In the genomic region with DNA sequence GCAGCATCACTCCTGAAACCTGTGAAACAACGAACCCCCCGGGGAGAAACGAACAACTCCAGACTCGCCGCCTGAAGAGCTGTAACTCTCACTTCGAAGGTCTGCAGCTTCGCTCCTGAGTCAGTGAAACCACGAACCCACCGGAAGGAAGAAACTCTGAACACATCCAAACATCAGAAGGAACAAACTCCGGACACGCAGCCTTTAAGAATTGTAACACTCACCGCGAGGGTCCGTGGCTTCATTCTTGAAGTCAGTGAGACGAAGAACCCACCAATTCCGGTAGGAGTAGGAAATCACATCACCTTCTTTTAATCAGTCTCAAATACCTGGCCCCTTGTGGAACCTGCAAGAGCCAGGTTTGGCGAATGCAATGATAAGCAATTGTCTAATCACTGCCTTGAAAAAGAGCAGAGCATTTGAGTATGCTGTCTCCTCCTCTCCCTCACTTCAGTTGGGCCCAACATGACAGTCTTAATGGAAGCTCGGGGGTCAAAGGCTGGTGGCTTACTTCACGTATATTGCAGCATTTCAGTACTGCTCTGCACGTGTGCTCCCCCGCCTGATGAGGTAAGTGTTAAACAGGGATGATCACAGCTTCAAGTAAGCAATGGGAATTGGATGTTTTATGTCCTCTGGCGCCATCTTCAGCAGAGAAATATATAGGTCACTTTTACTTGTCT, we compare ENCODE assay signal across 1 cellular context.
TF ChIP-seq lines count a peak whose summit lies in the region.

No MANE protein-coding gene starts in this region.

TF ChIP-seq in K562, 482 proteins besides CTCF, POLR2A, EP300 and RAD21 (continued from another document):
- TF ChIP-seq, protein P1, sequence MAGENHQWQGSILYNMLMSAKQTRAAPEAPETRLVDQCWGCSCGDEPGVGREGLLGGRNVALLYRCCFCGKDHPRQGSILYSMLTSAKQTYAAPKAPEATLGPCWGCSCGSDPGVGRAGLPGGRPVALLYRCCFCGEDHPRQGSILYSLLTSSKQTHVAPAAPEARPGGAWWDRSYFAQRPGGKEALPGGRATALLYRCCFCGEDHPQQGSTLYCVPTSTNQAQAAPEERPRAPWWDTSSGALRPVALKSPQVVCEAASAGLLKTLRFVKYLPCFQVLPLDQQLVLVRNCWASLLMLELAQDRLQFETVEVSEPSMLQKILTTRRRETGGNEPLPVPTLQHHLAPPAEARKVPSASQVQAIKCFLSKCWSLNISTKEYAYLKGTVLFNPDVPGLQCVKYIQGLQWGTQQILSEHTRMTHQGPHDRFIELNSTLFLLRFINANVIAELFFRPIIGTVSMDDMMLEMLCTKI (IDR thresholded peaks at IDR 0.05; ENCODE audit: partially characterized antibody): no peak
- TF ChIP-seq NR2C2 (CRISPR knock-in tag; IDR thresholded peaks at IDR 0.05) (peak; percentile 49; the same call in 1 of the 2 replicates), NR2C2 (tag; IDR thresholded peaks at IDR 0.05) (peak; percentile 53), TEAD4 (IDR thresholded peaks at IDR 0.05; ENCODE audit: low read length) (peak; percentile 39), TEAD4 (CRISPR knock-in tag; IDR thresholded peaks at IDR 0.05; ENCODE audit: borderline replicate concordance) (no peak), NR2C1 (IDR thresholded peaks at IDR 0.05) (peak; percentile 39; the same call in 1 of the 2 replicates), NR2C1 (tag; IDR thresholded peaks at IDR 0.05) (no peak), CREM (IDR thresholded peaks at IDR 0.05; ENCODE audit: low read depth) (peak; percentile 65), STAG1 (CRISPR knock-in tag; IDR thresholded peaks at IDR 0.05; ENCODE audit: borderline replicate concordance) (peak; percentile 53; the same call in 1 of the 2 replicates), ATF7 (IDR thresholded peaks at IDR 0.05) (peak; percentile 97), POLR2AphosphoS2 (IDR thresholded peaks at IDR 0.05; ENCODE audit: low read length) (no peak), SMC3 (conservative IDR thresholded peaks at IDR 0.05; ENCODE audit: insufficient read depth, low read depth, low read length) (peak; percentile 67), NFIX (CRISPR knock-in tag; IDR thresholded peaks at IDR 0.05; ENCODE audit: low read depth) (no peak), CXXC5 (CRISPR knock-in tag; IDR thresholded peaks at IDR 0.05) (peak; percentile 53; the same call in 1 of the 2 replicates), NFE2 (IDR thresholded peaks at IDR 0.05; ENCODE audit: low read depth) (0 out of 2 replicates have a peak, but pooled peaks have one; percentile 11), SOX6 (IDR thresholded peaks at IDR 0.05) (peak; percentile 38; the same call in 1 of the 2 replicates), CC2D1A (IDR thresholded peaks at IDR 0.05) (peak; percentile 66), KLF16 (IDR thresholded peaks at IDR 0.05) (peak; percentile 48; the same call in 1 of the 2 replicates), MTA3 (IDR thresholded peaks at IDR 0.05; ENCODE audit: borderline replicate concordance) (0 out of 2 replicates have a peak, but pooled peaks have one; percentile 26), ZNF324 (CRISPR knock-in tag; IDR thresholded peaks at IDR 0.05) (peak; percentile 9; the same call in 1 of the 2 replicates), RB1 (IDR thresholded peaks at IDR 0.05; ENCODE audit: low read depth) (peak; percentile 31; the same call in 1 of the 2 replicates), EGR1 (conservative IDR thresholded peaks at IDR 0.05) (peak; percentile 53)
- TF ChIP-seq, protein P2, sequence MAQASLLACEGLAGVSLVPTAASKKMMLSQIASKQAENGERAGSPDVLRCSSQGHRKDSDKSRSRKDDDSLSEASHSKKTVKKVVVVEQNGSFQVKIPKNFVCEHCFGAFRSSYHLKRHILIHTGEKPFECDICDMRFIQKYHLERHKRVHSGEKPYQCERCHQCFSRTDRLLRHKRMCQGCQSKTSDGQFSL (CRISPR knock-in tag; IDR thresholded peaks at IDR 0.05): 0 out of 2 replicates have a peak, but pooled peaks have one; percentile 36
- TF ChIP-seq, protein P2 (tag; IDR thresholded peaks at IDR 0.05): no peak
- TF ChIP-seq, protein P3, sequence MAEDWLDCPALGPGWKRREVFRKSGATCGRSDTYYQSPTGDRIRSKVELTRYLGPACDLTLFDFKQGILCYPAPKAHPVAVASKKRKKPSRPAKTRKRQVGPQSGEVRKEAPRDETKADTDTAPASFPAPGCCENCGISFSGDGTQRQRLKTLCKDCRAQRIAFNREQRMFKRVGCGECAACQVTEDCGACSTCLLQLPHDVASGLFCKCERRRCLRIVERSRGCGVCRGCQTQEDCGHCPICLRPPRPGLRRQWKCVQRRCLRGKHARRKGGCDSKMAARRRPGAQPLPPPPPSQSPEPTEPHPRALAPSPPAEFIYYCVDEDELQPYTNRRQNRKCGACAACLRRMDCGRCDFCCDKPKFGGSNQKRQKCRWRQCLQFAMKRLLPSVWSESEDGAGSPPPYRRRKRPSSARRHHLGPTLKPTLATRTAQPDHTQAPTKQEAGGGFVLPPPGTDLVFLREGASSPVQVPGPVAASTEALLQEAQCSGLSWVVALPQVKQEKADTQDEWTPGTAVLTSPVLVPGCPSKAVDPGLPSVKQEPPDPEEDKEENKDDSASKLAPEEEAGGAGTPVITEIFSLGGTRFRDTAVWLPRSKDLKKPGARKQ (CRISPR knock-in tag; IDR thresholded peaks at IDR 0.05): no peak
- TF ChIP-seq, protein P4, sequence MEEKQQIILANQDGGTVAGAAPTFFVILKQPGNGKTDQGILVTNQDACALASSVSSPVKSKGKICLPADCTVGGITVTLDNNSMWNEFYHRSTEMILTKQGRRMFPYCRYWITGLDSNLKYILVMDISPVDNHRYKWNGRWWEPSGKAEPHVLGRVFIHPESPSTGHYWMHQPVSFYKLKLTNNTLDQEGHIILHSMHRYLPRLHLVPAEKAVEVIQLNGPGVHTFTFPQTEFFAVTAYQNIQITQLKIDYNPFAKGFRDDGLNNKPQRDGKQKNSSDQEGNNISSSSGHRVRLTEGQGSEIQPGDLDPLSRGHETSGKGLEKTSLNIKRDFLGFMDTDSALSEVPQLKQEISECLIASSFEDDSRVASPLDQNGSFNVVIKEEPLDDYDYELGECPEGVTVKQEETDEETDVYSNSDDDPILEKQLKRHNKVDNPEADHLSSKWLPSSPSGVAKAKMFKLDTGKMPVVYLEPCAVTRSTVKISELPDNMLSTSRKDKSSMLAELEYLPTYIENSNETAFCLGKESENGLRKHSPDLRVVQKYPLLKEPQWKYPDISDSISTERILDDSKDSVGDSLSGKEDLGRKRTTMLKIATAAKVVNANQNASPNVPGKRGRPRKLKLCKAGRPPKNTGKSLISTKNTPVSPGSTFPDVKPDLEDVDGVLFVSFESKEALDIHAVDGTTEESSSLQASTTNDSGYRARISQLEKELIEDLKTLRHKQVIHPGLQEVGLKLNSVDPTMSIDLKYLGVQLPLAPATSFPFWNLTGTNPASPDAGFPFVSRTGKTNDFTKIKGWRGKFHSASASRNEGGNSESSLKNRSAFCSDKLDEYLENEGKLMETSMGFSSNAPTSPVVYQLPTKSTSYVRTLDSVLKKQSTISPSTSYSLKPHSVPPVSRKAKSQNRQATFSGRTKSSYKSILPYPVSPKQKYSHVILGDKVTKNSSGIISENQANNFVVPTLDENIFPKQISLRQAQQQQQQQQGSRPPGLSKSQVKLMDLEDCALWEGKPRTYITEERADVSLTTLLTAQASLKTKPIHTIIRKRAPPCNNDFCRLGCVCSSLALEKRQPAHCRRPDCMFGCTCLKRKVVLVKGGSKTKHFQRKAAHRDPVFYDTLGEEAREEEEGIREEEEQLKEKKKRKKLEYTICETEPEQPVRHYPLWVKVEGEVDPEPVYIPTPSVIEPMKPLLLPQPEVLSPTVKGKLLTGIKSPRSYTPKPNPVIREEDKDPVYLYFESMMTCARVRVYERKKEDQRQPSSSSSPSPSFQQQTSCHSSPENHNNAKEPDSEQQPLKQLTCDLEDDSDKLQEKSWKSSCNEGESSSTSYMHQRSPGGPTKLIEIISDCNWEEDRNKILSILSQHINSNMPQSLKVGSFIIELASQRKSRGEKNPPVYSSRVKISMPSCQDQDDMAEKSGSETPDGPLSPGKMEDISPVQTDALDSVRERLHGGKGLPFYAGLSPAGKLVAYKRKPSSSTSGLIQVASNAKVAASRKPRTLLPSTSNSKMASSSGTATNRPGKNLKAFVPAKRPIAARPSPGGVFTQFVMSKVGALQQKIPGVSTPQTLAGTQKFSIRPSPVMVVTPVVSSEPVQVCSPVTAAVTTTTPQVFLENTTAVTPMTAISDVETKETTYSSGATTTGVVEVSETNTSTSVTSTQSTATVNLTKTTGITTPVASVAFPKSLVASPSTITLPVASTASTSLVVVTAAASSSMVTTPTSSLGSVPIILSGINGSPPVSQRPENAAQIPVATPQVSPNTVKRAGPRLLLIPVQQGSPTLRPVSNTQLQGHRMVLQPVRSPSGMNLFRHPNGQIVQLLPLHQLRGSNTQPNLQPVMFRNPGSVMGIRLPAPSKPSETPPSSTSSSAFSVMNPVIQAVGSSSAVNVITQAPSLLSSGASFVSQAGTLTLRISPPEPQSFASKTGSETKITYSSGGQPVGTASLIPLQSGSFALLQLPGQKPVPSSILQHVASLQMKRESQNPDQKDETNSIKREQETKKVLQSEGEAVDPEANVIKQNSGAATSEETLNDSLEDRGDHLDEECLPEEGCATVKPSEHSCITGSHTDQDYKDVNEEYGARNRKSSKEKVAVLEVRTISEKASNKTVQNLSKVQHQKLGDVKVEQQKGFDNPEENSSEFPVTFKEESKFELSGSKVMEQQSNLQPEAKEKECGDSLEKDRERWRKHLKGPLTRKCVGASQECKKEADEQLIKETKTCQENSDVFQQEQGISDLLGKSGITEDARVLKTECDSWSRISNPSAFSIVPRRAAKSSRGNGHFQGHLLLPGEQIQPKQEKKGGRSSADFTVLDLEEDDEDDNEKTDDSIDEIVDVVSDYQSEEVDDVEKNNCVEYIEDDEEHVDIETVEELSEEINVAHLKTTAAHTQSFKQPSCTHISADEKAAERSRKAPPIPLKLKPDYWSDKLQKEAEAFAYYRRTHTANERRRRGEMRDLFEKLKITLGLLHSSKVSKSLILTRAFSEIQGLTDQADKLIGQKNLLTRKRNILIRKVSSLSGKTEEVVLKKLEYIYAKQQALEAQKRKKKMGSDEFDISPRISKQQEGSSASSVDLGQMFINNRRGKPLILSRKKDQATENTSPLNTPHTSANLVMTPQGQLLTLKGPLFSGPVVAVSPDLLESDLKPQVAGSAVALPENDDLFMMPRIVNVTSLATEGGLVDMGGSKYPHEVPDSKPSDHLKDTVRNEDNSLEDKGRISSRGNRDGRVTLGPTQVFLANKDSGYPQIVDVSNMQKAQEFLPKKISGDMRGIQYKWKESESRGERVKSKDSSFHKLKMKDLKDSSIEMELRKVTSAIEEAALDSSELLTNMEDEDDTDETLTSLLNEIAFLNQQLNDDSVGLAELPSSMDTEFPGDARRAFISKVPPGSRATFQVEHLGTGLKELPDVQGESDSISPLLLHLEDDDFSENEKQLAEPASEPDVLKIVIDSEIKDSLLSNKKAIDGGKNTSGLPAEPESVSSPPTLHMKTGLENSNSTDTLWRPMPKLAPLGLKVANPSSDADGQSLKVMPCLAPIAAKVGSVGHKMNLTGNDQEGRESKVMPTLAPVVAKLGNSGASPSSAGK (IDR thresholded peaks at IDR 0.05): peak; percentile 98
- TF ChIP-seq, protein P5, sequence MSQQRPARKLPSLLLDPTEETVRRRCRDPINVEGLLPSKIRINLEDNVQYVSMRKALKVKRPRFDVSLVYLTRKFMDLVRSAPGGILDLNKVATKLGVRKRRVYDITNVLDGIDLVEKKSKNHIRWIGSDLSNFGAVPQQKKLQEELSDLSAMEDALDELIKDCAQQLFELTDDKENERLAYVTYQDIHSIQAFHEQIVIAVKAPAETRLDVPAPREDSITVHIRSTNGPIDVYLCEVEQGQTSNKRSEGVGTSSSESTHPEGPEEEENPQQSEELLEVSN (IDR thresholded peaks at IDR 0.05; ENCODE audit: borderline replicate concordance in 1 of 2, extremely low read depth in 1 of 2, insufficient read depth in 1 of 2, insufficient read length in 1 of 2, low read depth in 1 of 2, low read length in 1 of 2, poor library complexity in 1 of 2, severe bottlenecking in 1 of 2): peak; percentile 83 to 95
- TF ChIP-seq, protein P6, sequence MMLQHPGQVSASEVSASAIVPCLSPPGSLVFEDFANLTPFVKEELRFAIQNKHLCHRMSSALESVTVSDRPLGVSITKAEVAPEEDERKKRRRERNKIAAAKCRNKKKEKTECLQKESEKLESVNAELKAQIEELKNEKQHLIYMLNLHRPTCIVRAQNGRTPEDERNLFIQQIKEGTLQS (IDR thresholded peaks at IDR 0.05): peak; percentile 91
- TF ChIP-seq, protein P6 (CRISPR knock-in tag; conservative IDR thresholded peaks at IDR 0.05): no peak; the same call in 1 of the 2 replicates
